ENCODE assay signal across 8 cellular contexts in the genomic region with DNA sequence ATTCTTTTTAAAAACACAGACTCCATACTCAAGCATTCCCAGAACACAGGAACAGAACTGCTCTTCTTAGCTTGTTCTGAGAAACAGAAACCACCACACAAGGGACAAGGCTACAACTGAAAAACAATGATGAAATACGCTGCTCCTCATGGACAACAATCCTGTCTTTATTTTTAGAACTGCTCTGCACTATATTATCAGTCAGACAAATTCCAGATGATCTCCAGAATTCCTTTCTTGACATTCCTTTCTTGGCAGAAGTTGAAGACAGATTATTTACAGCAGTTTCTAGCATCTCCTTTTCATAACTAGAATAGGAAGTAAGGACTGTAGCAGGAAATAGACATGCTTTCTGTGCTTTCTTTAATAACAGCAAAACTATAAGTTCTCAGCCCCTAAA. TPM values are rescaled to one million over a fixed set of nuclear protein-coding genes. Genes with fewer than 3 reads are reported as not detected.
DNase-seq lines count a peak whose midpoint lies in the region; ATAC-seq and TF ChIP-seq lines count a peak whose summit lies in the region.

No MANE protein-coding gene starts in this region.

- no peak for ATAC-seq in stimulated activated memory B cell treated with anti-CD40 and anti-IgM and Interleukin-4, amounts not matched to agents 10 μg/mL and 1 μg/mL and 100 μg/mL, for 72 hours

- H3K9me3 ChIP-seq in A673 (ENCODE audit: low read depth, low read length, poor library complexity, severe bottlenecking): no peaks in the 10 kb centered on the region
- H3K9me3 ChIP-seq in mucosa of rectum (ENCODE audit: control insufficient read depth in 2 of 2, low read length in 2 of 2): no peaks in the 10 kb centered on the region
- H3K9me3 ChIP-seq in thyroid gland: no peaks in the 10 kb centered on the region

- H3K27me3 Mint-ChIP-seq in stimulated activated memory B cell treated with anti-CD40 and anti-IgM and Interleukin-4, amounts not matched to agents 10 μg/mL and 1 μg/mL and 100 μg/mL, for 72 hours: no peaks in the 10 kb centered on the region

- H3K27me3 ChIP-seq in A673 (replicated peaks; ENCODE audit: insufficient read depth, low read depth, low read length, poor library complexity): no peaks in the 10 kb centered on the region
- H3K27me3 ChIP-seq in mucosa of rectum (ENCODE audit: control insufficient read depth in 2 of 2, insufficient read depth in 2 of 2, low read length in 2 of 2): no peaks in the 10 kb centered on the region
- H3K27me3 ChIP-seq in thyroid gland: no peaks in the 10 kb centered on the region
- no peaks in the 10 kb centered on the region for H3K27me3 ChIP-seq in dorsolateral prefrontal cortex

- H3K9me3 Mint-ChIP-seq in stimulated activated memory B cell treated with anti-CD40 and anti-IgM and Interleukin-4, amounts not matched to agents 10 μg/mL and 1 μg/mL and 100 μg/mL, for 72 hours: peaks cover 3% of the 10 kb centered on the region

- H3K27ac ChIP-seq in A673 (ENCODE audit: low read depth, low read length, poor library complexity, severe bottlenecking) (peak overlapping the region; percentile 49), mucosa of rectum (ENCODE audit: low read depth in 2 of 2, low read length in 2 of 2) (peak overlapping the region; percentile 35 to 71), thyroid gland (peak overlapping the region in 1 of 3 donors; percentile 31), dorsolateral prefrontal cortex (peak overlapping the region in 23 of 59 donors; percentile 0 to 55 (median 18))

- CTCF ChIA-PET in A673 (lab: Charles Lee): no interaction called here

- no peak overlapping the region for H3K4me3 ChIP-seq in A673 (ENCODE audit: low read depth, low read length, poor library complexity, severe bottlenecking)
- peak overlapping the region in 1 of 2 donors; percentile 22 for H3K4me3 ChIP-seq in cardiac fibroblast (replicated peaks in 1 of 2; ENCODE audit: low read depth in 2 of 2, low read length in 2 of 2)
- H3K4me3 ChIP-seq in mucosa of rectum (ENCODE audit: low read length in 2 of 2): peak overlapping the region in 1 of 2 donors; percentile 7
- H3K4me3 ChIP-seq in thyroid gland (replicated peaks in 1 of 3): no peak overlapping the region
- peak overlapping the region in 3 of 59 donors; percentile 1 to 12 (median 8) for H3K4me3 ChIP-seq in dorsolateral prefrontal cortex

- intact Hi-C loops in A673 (cut with micrococcal nuclease; ENCODE audit: unreplicated experiment): no loop called here
- intact Hi-C loops in thyroid gland (cut with DNase I): no loop called here
- intact Hi-C loops in dorsolateral prefrontal cortex (cut with DNase I): no loop called here

- H3K36me3 ChIP-seq in A673 (ENCODE audit: insufficient read depth, low read length, poor library complexity, severe bottlenecking) (no peaks in the 10 kb centered on the region), mucosa of rectum (ENCODE audit: control insufficient read depth in 2 of 2, insufficient read depth in 2 of 2, low read length in 2 of 2) (peaks cover 11 to 22% of the 10 kb centered on the region in 2 donors), thyroid gland (no peaks in the 10 kb centered on the region)

- peaks cover 22% of the 10 kb centered on the region for H3K4me1 Mint-ChIP-seq in stimulated activated memory B cell treated with anti-CD40 and anti-IgM and Interleukin-4, amounts not matched to agents 10 μg/mL and 1 μg/mL and 100 μg/mL, for 72 hours

- no peak overlapping the region for H3K27ac Mint-ChIP-seq in stimulated activated memory B cell treated with anti-CD40 and anti-IgM and Interleukin-4, amounts not matched to agents 10 μg/mL and 1 μg/mL and 100 μg/mL, for 72 hours

- no peak overlapping the region for H3K4me3 Mint-ChIP-seq in stimulated activated memory B cell treated with anti-CD40 and anti-IgM and Interleukin-4, amounts not matched to agents 10 μg/mL and 1 μg/mL and 100 μg/mL, for 72 hours

- no peak for TF ChIP-seq CTCF in A673 (conservative IDR thresholded peaks at IDR 0.05; ENCODE audit: low read depth, low read length)
- TF ChIP-seq CTCF in cardiac fibroblast (IDR thresholded peaks at IDR 0.05; ENCODE audit: low read depth, low read length): no peak
- no peak for TF ChIP-seq CTCF in thyroid gland (IDR thresholded peaks at IDR 0.05)
- TF ChIP-seq CTCF in dorsolateral prefrontal cortex (IDR thresholded peaks at IDR 0.05 in 54 of 56, conservative IDR thresholded peaks at IDR 0.05 in 2 of 56; ENCODE audit: low read depth in 1 of 56, partially characterized antibody in 56 of 56): no peak

- BruUV-seq in A673 (replicated peaks; lab: Mats Ljungman, UMichigan): no TSS peak

- no peak overlapping the region for H3K9ac ChIP-seq in mucosa of rectum (ENCODE audit: low read depth in 1 of 2, low read length in 2 of 2)

- TF ChIP-seq POLR2A in thyroid gland (IDR thresholded peaks at IDR 0.05): no peak

- POLR2A ChIA-PET in A673 (lab: Charles Lee; ENCODE audit: low non-redundant PET): no interaction called here

- H3K36me3 Mint-ChIP-seq in stimulated activated memory B cell treated with anti-CD40 and anti-IgM and Interleukin-4, amounts not matched to agents 10 μg/mL and 1 μg/mL and 100 μg/mL, for 72 hours: peaks cover 41% of the 10 kb centered on the region

- peaks cover 4% of the 10 kb centered on the region for H3K4me1 ChIP-seq in A673 (ENCODE audit: insufficient read depth, low read length, poor library complexity, severe bottlenecking)
- peaks cover 0 to 20% of the 10 kb centered on the region in 2 donors for H3K4me1 ChIP-seq in mucosa of rectum (ENCODE audit: control insufficient read depth in 2 of 2, insufficient read depth in 2 of 2, low read length in 2 of 2)
- no peaks in the 10 kb centered on the region for H3K4me1 ChIP-seq in thyroid gland

- WGBS in thyroid gland, 2 donors: 63 to 74% methylated on average over 1 of the region's 1 CpG

- peak; percentile 0 for DNase-seq in A673 (ENCODE audit: low spot score)
- DNase-seq in HT1080 (ENCODE audit: low read depth): peak; percentile 15
- peak; percentile 74 to 96 for DNase-seq in cardiac fibroblast (ENCODE audit: low read depth in 2 of 2)
- DNase-seq in thyroid gland: no peak
- no peak for DNase-seq in NCI-H524 (lab: John Stamatoyannopoulos, UW)
- DNase-seq in dorsolateral prefrontal cortex: no peak

RNA-seq across cellular contexts. Expression of a gene that starts 36.1 kb away (rescaled TPM):
- total RNA-seq in A673 (2021) (7.0 and 8.0 TPM in 2 replicates), thyroid gland (10 to 100 TPM; 21.2 to 46.1 (median 24.3) TPM), dorsolateral prefrontal cortex (10 to 100 TPM in 23 of 120 experiments, 1 to 10 TPM in 97; 3.0 to 17.1 (median 7.2) TPM)
- 72.7 and 78.9 TPM in 2 replicates for total RNA-seq in HT1080 (2014; rRNA removed; shearing (Covaris generic))
- polyA plus RNA-seq in HT1080 (2015; cell fraction: cytosol; rRNA removed): 83.7 and 99.4 TPM in 2 replicates
- 170 and 174 TPM in 2 replicates for polyA plus RNA-seq in HT1080 (2015; cell fraction: nucleus; rRNA removed)

Comparison
In these comparisons a context has a peak if more than half of its experiments do, and no peak if none do; other contexts are left out.
1. DNase-seq: peak in A673 (single experiment), HT1080 (single experiment) and cardiac fibroblast (2 of 2); none in thyroid gland (0 of 2), NCI-H524 (0 of 2) and dorsolateral prefrontal cortex (0 of 10).